Comparison of ENCODE assay signal across 17 cellular contexts in the genomic region with DNA sequence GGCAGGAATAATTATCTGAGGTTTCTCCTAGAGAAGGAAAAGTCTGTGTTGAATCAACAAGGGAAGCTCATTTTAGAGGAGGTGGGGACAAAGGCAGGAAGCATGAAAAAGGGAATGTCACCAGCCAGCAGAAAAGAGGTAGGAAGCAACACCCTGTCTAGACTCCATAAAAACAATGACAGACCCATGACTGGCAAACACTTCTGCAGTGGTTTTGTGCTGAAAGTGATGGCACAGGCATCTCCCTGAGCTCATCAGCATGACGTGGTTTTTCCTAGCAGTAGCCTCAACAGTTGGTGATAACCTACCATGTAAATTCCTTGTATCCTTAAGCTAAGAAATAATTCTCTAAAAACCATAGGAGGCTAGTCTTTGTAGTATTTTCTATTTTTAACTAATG.
DNase-seq lines count a peak whose midpoint lies in the region; ATAC-seq, FAIRE-seq and TF ChIP-seq lines count a peak whose summit lies in the region.
"Had no signal": no experiment of that assay in that cellular context is flagged by ENCODE, and none has a peak within 500 bp of the region (broad histone marks: within the 10 kb centered on the region; RNA-seq: fewer than 3 reads in every experiment).

No MANE protein-coding gene starts in this region.

- no peak for ATAC-seq in SK-N-SH treated with all-trans-retinoic acid at 6 μM for 48 hours
- ATAC-seq in GM18502 (IDR thresholded peaks at IDR 0.05; ENCODE audit: poor library complexity, unreplicated experiment): no peak
- ATAC-seq: activated CD8-positive, alpha-beta T cell treated with anti-CD3 and anti-CD28 coated beads, Interleukin-2, amount 10 ng/mL, durations not matched to agents 7 days and 5 days; gastroesophageal sphincter had no signal

- BruUV-seq in endothelial cell of umbilical vein (replicated peaks; lab: Mats Ljungman, UMichigan) (no TSS peak), MCF 10A (replicated peaks; lab: Mats Ljungman, UMichigan) (no TSS peak)

- H3K4me1 ChIP-seq in SK-N-SH (ENCODE audit: control insufficient read depth in 1 of 2, insufficient read depth in 2 of 2, low read depth in 1 of 2, low read length in 1 of 2): no peaks in the 10 kb centered on the region
- peaks cover 28% of the 10 kb centered on the region for H3K4me1 ChIP-seq in endothelial cell of umbilical vein (ENCODE audit: control insufficient read depth, extremely low read depth, insufficient read depth, low read length)
- H3K4me1 ChIP-seq in smooth muscle cell (ENCODE audit: low read depth): peaks cover 20% of the 10 kb centered on the region
- H3K4me1 ChIP-seq in spleen: no peaks in the 10 kb centered on the region
- H3K4me1 ChIP-seq: ascending aorta had no signal

- no peaks in the 10 kb centered on the region for H3K27me3 Mint-ChIP-seq in MCF 10A (ENCODE audit: insufficient read depth, unreplicated experiment)

- peak; percentile 87 for FAIRE-seq in endothelial cell of umbilical vein (lab: Jason Lieb, UNC)

- H3K27ac ChIP-seq in SK-N-SH (ENCODE audit: low read depth in 2 of 2, low read length in 1 of 2) (no peak overlapping the region), endothelial cell of umbilical vein (ENCODE audit: insufficient read depth, low read depth, low read length) (peak overlapping the region; percentile 74), smooth muscle cell (ENCODE audit: low read depth) (peak overlapping the region; percentile 77), spleen (no peak overlapping the region)
- H3K27ac ChIP-seq: ascending aorta, ovary had no signal

- no peaks in the 10 kb centered on the region for H3F3A ChIP-seq in SK-N-SH (replicated peaks; ENCODE audit: insufficient read depth)
- H3F3A ChIP-seq in smooth muscle cell (ENCODE audit: low read depth): no peaks in the 10 kb centered on the region

- no peak overlapping the region for H3K4me2 ChIP-seq in SK-N-SH
- peak overlapping the region; percentile 11 for H3K4me2 ChIP-seq in endothelial cell of umbilical vein (ENCODE audit: insufficient read depth, low read length)
- peak overlapping the region; percentile 19 for H3K4me2 ChIP-seq in smooth muscle cell

- H3K4me3 ChIP-seq in SK-N-SH (ENCODE audit: low read depth in 2 of 2, low read length in 1 of 2) (no peak overlapping the region), endothelial cell of umbilical vein (replicated peaks in 1 of 3; ENCODE audit: insufficient read depth in 1 of 3, low read depth in 1 of 3, low read length in 3 of 3) (no peak overlapping the region), smooth muscle cell (no peak overlapping the region), spleen (no peak overlapping the region)
- H3K4me3 ChIP-seq: ascending aorta, gastroesophageal sphincter, ovary had no signal

- H3K79me2 ChIP-seq in SK-N-SH (ENCODE audit: insufficient read depth) (no peaks in the 10 kb centered on the region), endothelial cell of umbilical vein (ENCODE audit: control insufficient read depth, insufficient read depth, low read length) (no peaks in the 10 kb centered on the region), smooth muscle cell (ENCODE audit: low read depth) (no peaks in the 10 kb centered on the region)

- H3K27me3 ChIP-seq in SK-N-SH (ENCODE audit: insufficient read depth) (no peaks in the 10 kb centered on the region), endothelial cell of umbilical vein (ENCODE audit: control insufficient read depth in 2 of 2, insufficient read depth in 2 of 2, low read length in 2 of 2) (no peaks in the 10 kb centered on the region), smooth muscle cell (ENCODE audit: low read depth) (no peaks in the 10 kb centered on the region), spleen (replicated peaks in 1 of 7) (no peaks in the 10 kb centered on the region)
- H3K27me3 ChIP-seq: ascending aorta, gastroesophageal sphincter, ovary had no signal

- TF ChIP-seq POLR2A in endothelial cell of umbilical vein (IDR thresholded peaks at IDR 0.05; ENCODE audit: low read depth, low read length): no peak
- no peak for TF ChIP-seq POLR2A in spleen (IDR thresholded peaks at IDR 0.05)

- TF ChIP-seq CTCF in SK-N-SH (IDR thresholded peaks at IDR 0.05) (no peak), endothelial cell of umbilical vein (IDR thresholded peaks at IDR 0.05; ENCODE audit: extremely low read depth in 1 of 2, insufficient read depth in 1 of 2, low read depth in 1 of 2, low read length in 2 of 2) (no peak), smooth muscle cell (IDR thresholded peaks at IDR 0.05; ENCODE audit: borderline replicate concordance, insufficient read depth, poor library complexity, severe bottlenecking) (no peak), MCF 10A (IDR thresholded peaks at IDR 0.05; ENCODE audit: unreplicated experiment) (no peak), spleen (IDR thresholded peaks at IDR 0.05 in 8 of 11, conservative IDR thresholded peaks at IDR 0.05 in 3 of 11) (no peak)

- H3K9me3 ChIP-seq in SK-N-SH (no peaks in the 10 kb centered on the region), endothelial cell of umbilical vein (replicated peaks; ENCODE audit: control insufficient read depth, insufficient read depth, low read length) (no peaks in the 10 kb centered on the region), smooth muscle cell (replicated peaks; ENCODE audit: low read depth) (no peaks in the 10 kb centered on the region), spleen (no peaks in the 10 kb centered on the region)
- H3K9me3 ChIP-seq: ascending aorta, gastroesophageal sphincter, ovary had no signal

- DNase-seq in SK-N-SH (no peak), NCI-H748 (lab: John Stamatoyannopoulos, UW; ENCODE audit: unreplicated experiment) (peak; percentile 78), endothelial cell of umbilical vein (ENCODE audit: low read depth, low spot score) (peak; percentile 74), smooth muscle cell (lab: John Stamatoyannopoulos, UW; ENCODE audit: unreplicated experiment) (no peak), MCF 10A (ENCODE audit: unreplicated experiment) (no peak), spleen (no peak)
- DNase-seq: activated CD8-positive, alpha-beta T cell treated with anti-CD3 and anti-CD28 coated beads, Interleukin-2, amount 10 ng/mL, durations not matched to agents 7 days and 5 days; Calu3; effector CD4-positive, alpha-beta T cell; NCI-H524; ovary; Right ventricle myocardium superior; stimulated activated CD4-positive, alpha-beta T cell treated with anti-CD3 and anti-CD28 coated beads, Interleukin-12 subunit alpha, Interleukin-12 subunit beta, amount 100 ng/mL, for 4 hours had no signal

- TF ChIP-seq EP300 in SK-N-SH (IDR thresholded peaks at IDR 0.05; ENCODE audit: borderline replicate concordance in 1 of 2, low read depth in 1 of 2, low read length in 1 of 2): no peak

- no peak overlapping the region for H3K4me3 Mint-ChIP-seq in MCF 10A (ENCODE audit: unreplicated experiment)
- H3K4me3 Mint-ChIP-seq: activated CD8-positive, alpha-beta T cell treated with anti-CD3 and anti-CD28 coated beads, Interleukin-2, amount 10 ng/mL, durations not matched to agents 7 days and 5 days had no signal

- intact Hi-C loops in endothelial cell of umbilical vein (cut with micrococcal nuclease): loop anchor here (1.0 to 2.0 kb wide), 2 partner anchors 111 to 194 kb away; a partner anchor contains a TSS
- intact Hi-C loops in MCF 10A (cut with micrococcal nuclease): no loop called here
- intact Hi-C loops in spleen (cut with DNase I; ENCODE audit: low total_unique reads): no loop called here

- no peaks in the 10 kb centered on the region for H3K9me2 ChIP-seq in SK-N-SH

- no peak for TF ChIP-seq RAD21 in SK-N-SH (IDR thresholded peaks at IDR 0.05; ENCODE audit: low read length)

- no peak overlapping the region for H3K27ac Mint-ChIP-seq in MCF 10A (ENCODE audit: low read depth, unreplicated experiment)
- H3K27ac Mint-ChIP-seq: activated CD8-positive, alpha-beta T cell treated with anti-CD3 and anti-CD28 coated beads, Interleukin-2, amount 10 ng/mL, durations not matched to agents 7 days and 5 days had no signal

- no peaks in the 10 kb centered on the region for H3K9me1 ChIP-seq in endothelial cell of umbilical vein (replicated peaks; ENCODE audit: control insufficient read depth, extremely low read depth, insufficient read depth, low read length)

- H3K36me3 ChIP-seq in SK-N-SH (replicated peaks in 1 of 2; ENCODE audit: control insufficient read depth in 1 of 2, insufficient read depth in 2 of 2, low read length in 1 of 2): no peaks in the 10 kb centered on the region
- H3K36me3 ChIP-seq in endothelial cell of umbilical vein (ENCODE audit: control insufficient read depth in 2 of 2, extremely low read depth in 1 of 2, insufficient read depth in 2 of 2, low read length in 2 of 2): no peaks in the 10 kb centered on the region
- no peaks in the 10 kb centered on the region for H3K36me3 ChIP-seq in smooth muscle cell (ENCODE audit: low read depth)
- H3K36me3 ChIP-seq in spleen: no peaks in the 10 kb centered on the region
- H3K36me3 ChIP-seq: ascending aorta, gastroesophageal sphincter, ovary had no signal

- H3K36me3 Mint-ChIP-seq in MCF 10A (ENCODE audit: insufficient read depth, unreplicated experiment): no peaks in the 10 kb centered on the region

- 75% methylated on average over 1 of the region's 1 CpG for WGBS in SK-N-SH (ENCODE audit: low lambda C conversion rate)
- WGBS in smooth muscle cell (ENCODE audit: low lambda C conversion rate): 34% methylated on average over 1 of the region's 1 CpG
- WGBS in spleen, 5 donors: 57 to 92% (median 75%) methylated on average over 1 of the region's 1 CpG

- POLR2A ChIA-PET in SK-N-SH (lab: Yijun Ruan, JAX): no interaction called here
- POLR2A ChIA-PET in endothelial cell of umbilical vein (lab: Charles Lee): no interaction called here
- POLR2A ChIA-PET in MCF 10A (lab: Yijun Ruan, JAX): interaction anchor here (0.6 to 0.8 kb wide), 3 partner anchors 12 to 1590 kb away, joined by 3 read pairs; no protein-coding TSS in a partner anchor

- H3K9ac ChIP-seq in SK-N-SH (no peak overlapping the region), endothelial cell of umbilical vein (replicated peaks; ENCODE audit: extremely low read depth, insufficient read depth, low read length) (peak overlapping the region; percentile 27), smooth muscle cell (ENCODE audit: low read depth) (peak overlapping the region; percentile 65)

- H3K9me3 Mint-ChIP-seq in MCF 10A (ENCODE audit: unreplicated experiment): no peaks in the 10 kb centered on the region

- dilution Hi-C loops in endothelial cell of umbilical vein (cut with MboI; ENCODE audit: extremely low pct_ligation_motif_present, low sequenced_read_pairs): no loop called here

- CTCF ChIA-PET in SK-N-SH (lab: Yijun Ruan, JAX): interaction anchor here (1.3 to 1.8 kb wide), 3 partner anchors 34 to 243 kb away, joined by 3 to 4 read pairs (median 3); no protein-coding TSS in a partner anchor
- CTCF ChIA-PET in endothelial cell of umbilical vein (lab: Charles Lee): interaction anchor here (1.0 to 2.1 kb wide), 4 partner anchors 29 to 200 kb away, joined by 3 to 8 read pairs (median 4); no protein-coding TSS in a partner anchor
- CTCF ChIA-PET in MCF 10A (lab: Yijun Ruan, JAX): interaction anchor here (0.6 to 2.2 kb wide), 5 partner anchors 15 to 199 kb away, joined by 3 to 5 read pairs (median 5); no protein-coding TSS in a partner anchor

- H2AFZ ChIP-seq in SK-N-SH (ENCODE audit: low read depth) (peak overlapping the region; percentile 30; the same call in 1 of the 2 replicates), endothelial cell of umbilical vein (ENCODE audit: low read depth, low read length) (peak overlapping the region; percentile 13), smooth muscle cell (ENCODE audit: low read depth) (peak overlapping the region; percentile 29)

- peaks cover 7% of the 10 kb centered on the region for H3K4me1 Mint-ChIP-seq in MCF 10A (ENCODE audit: insufficient read depth, unreplicated experiment)

- no peaks in the 10 kb centered on the region for H4K20me1 ChIP-seq in SK-N-SH (ENCODE audit: insufficient read depth)
- H4K20me1 ChIP-seq in endothelial cell of umbilical vein (replicated peaks; ENCODE audit: control insufficient read depth, extremely low read depth, insufficient read depth, low read length): no peaks in the 10 kb centered on the region
- no peaks in the 10 kb centered on the region for H4K20me1 ChIP-seq in smooth muscle cell (ENCODE audit: low read depth)

Comparison
In these comparisons a context has a peak if more than half of its experiments do, and no peak if none do; other contexts are left out.
1. DNase-seq: peak in NCI-H748 (single experiment) and endothelial cell of umbilical vein (single experiment); none in SK-N-SH (single experiment), smooth muscle cell (single experiment), MCF 10A (single experiment) and spleen (single experiment).
2. H3K27ac ChIP-seq: peak in endothelial cell of umbilical vein (single experiment) and smooth muscle cell (single experiment); none in SK-N-SH (0 of 2) and spleen (0 of 8).
3. Peak in every context shown above with its lines, with median percentiles within 50 percentile points of each other: H2AFZ ChIP-seq.